14 cellular contexts compared by ENCODE assay signal in genomic region chr12:120862664-120863063, GRCh38. TPM values are rescaled to one million over a fixed set of nuclear protein-coding genes. Genes with fewer than 3 reads are reported as not detected.
DNase-seq lines count a peak whose midpoint lies in the region; ATAC-seq, FAIRE-seq and TF ChIP-seq lines count a peak whose summit lies in the region.
"Had no signal": no experiment of that assay in that cellular context is flagged by ENCODE, and none has a peak within 500 bp of the region (broad histone marks: within the 10 kb centered on the region; RNA-seq: fewer than 3 reads in every experiment).

No MANE protein-coding gene starts in this region.

- no peak overlapping the region for H3K4ac ChIP-seq in H1 (replicated peaks; ENCODE audit: insufficient read length, low read depth, low read length)

- H3K4me3 ChIP-seq in H7 (ENCODE audit: insufficient read depth, low read depth, low read length) (no peak overlapping the region), H1 (ENCODE audit: extremely low read depth in 1 of 4, insufficient read depth in 2 of 4, low read depth in 3 of 4, low read length in 4 of 4) (no peak overlapping the region)
- H3K4me3 ChIP-seq: BLaER1 treated with 17β-estradiol and CSF1 and Interleukin-3, amounts not matched to agents 10 nM and 100 nM; GM23248; HAP-1 had no signal

- in situ Hi-C loops in GM13976 (cut with MboI; ENCODE audit: low sequenced_read_pairs, unreplicated experiment): no loop called here

- H3K9ac ChIP-seq in H1 (replicated peaks in 1 of 4; ENCODE audit: extremely low read depth in 1 of 4, low read depth in 3 of 4, low read length in 3 of 4): no peak overlapping the region
- H3K9ac ChIP-seq: BLaER1 treated with 17β-estradiol and CSF1 and Interleukin-3, amounts not matched to agents 10 nM and 100 nM; GM23248 had no signal

- H3K23me2 ChIP-seq in H1 (ENCODE audit: low read depth, low read length): no peaks in the 10 kb centered on the region

- POLR2A ChIA-PET in H1 (lab: Charles Lee; ENCODE audit: partially characterized antibody): interaction anchor here (1.0 to 1.7 kb wide), 2 partner anchors 10 to 11 kb away, joined by 5 to 6 read pairs; no protein-coding TSS in a partner anchor
- POLR2A ChIA-PET in activated CD8-positive, alpha-beta T cell treated with anti-CD3 and anti-CD28 coated beads, Interleukin-2, amount 10 ng/mL, durations not matched to agents 7 days and 5 days (lab: Charles Lee): no interaction called here

- peaks cover 4% of the 10 kb centered on the region for H3K4me1 Mint-ChIP-seq in activated CD8-positive, alpha-beta T cell treated with anti-CD3 and anti-CD28 coated beads, Interleukin-2, amount 10 ng/mL, durations not matched to agents 7 days and 5 days (ENCODE audit: low read depth)

- H2BK5ac ChIP-seq in H1 (ENCODE audit: low read depth, low read length): no peak overlapping the region

- H3K9me3 ChIP-seq in H1 (ENCODE audit: insufficient read depth in 2 of 2, low read depth in 1 of 2, low read length in 1 of 2): no peaks in the 10 kb centered on the region
- H3K9me3 ChIP-seq: HAP-1 had no signal

- H3K18ac ChIP-seq in H1 (ENCODE audit: extremely low read depth, low read length): no peak overlapping the region; the same call in 1 of the 2 replicates

- no peak overlapping the region for H3K23ac ChIP-seq in H1 (ENCODE audit: insufficient read length)

- H3K4me3 Mint-ChIP-seq in activated CD8-positive, alpha-beta T cell treated with anti-CD3 and anti-CD28 coated beads, Interleukin-2, amount 10 ng/mL, durations not matched to agents 7 days and 5 days: no peak overlapping the region
- H3K4me3 Mint-ChIP-seq: CD4-positive, CD25-positive, alpha-beta regulatory T cell; IgD-negative memory B cell had no signal

- H3K36me3 ChIP-seq in H7 (replicated peaks; ENCODE audit: control insufficient read depth, insufficient read depth, low read length) (no peaks in the 10 kb centered on the region), H1 (ENCODE audit: control insufficient read depth in 2 of 4, insufficient read depth in 4 of 4, low read length in 3 of 4) (peaks cover 0 to 3% (median 0%) of the 10 kb centered on the region in 4 experiments; a peak in 1 of 8 replicates)
- H3K36me3 ChIP-seq: HAP-1 had no signal

- no peaks in the 10 kb centered on the region for H3K27me3 ChIP-seq in H7 (ENCODE audit: control insufficient read depth, insufficient read depth, low read length)
- H3K27me3 ChIP-seq in H1 (replicated peaks in 1 of 4; ENCODE audit: control insufficient read depth in 3 of 4, extremely low read depth in 1 of 4, insufficient read depth in 3 of 4, low read length in 3 of 4): no peaks in the 10 kb centered on the region
- H3K27me3 ChIP-seq: BLaER1 treated with 17β-estradiol and CSF1 and Interleukin-3, amounts not matched to agents 10 nM and 100 nM had no signal

- CTCF ChIA-PET in H1 (lab: Charles Lee; ENCODE audit: partially characterized antibody): interaction anchor here (0.7 to 1.4 kb wide), 4 partner anchors 31 to 213 kb away, joined by 3 to 4 read pairs (median 3); no protein-coding TSS in a partner anchor
- CTCF ChIA-PET in activated CD8-positive, alpha-beta T cell treated with anti-CD3 and anti-CD28 coated beads, Interleukin-2, amount 10 ng/mL, durations not matched to agents 7 days and 5 days (lab: Charles Lee): interaction anchor here (1.2 kb wide), 1 partner anchor 8 kb away, joined by 3 read pairs; no protein-coding TSS in a partner anchor

- TF ChIP-seq RAD21 in H1 (IDR thresholded peaks at IDR 0.05 in 1 of 2, conservative IDR thresholded peaks at IDR 0.05 in 1 of 2; ENCODE audit: low read depth in 2 of 2, low read length in 2 of 2): no peak

- H3K14ac ChIP-seq in H1 (ENCODE audit: insufficient read length): no peak overlapping the region

- H3K79me2 ChIP-seq in H1 (ENCODE audit: control insufficient read depth in 1 of 2, insufficient read depth in 2 of 2, low read length in 2 of 2): peaks cover 0 to 63% of the 10 kb centered on the region in 2 experiments; a peak in 2 of 4 replicates

- H3K36me3 Mint-ChIP-seq in activated CD8-positive, alpha-beta T cell treated with anti-CD3 and anti-CD28 coated beads, Interleukin-2, amount 10 ng/mL, durations not matched to agents 7 days and 5 days (ENCODE audit: low read depth): peaks cover 8% of the 10 kb centered on the region

- peaks cover 6% of the 10 kb centered on the region; the same call in 1 of the 2 replicates for H3K79me1 ChIP-seq in H1 (ENCODE audit: low read depth, low read length)

- no peak for ATAC-seq in activated CD8-positive, alpha-beta T cell treated with anti-CD3 and anti-CD28 coated beads, Interleukin-2, amount 10 ng/mL, durations not matched to agents 7 days and 5 days

- H4K5ac ChIP-seq in H1 (ENCODE audit: insufficient read length, low read depth, low read length): no peak overlapping the region

- H3K4me2 ChIP-seq in H1 (ENCODE audit: insufficient read depth in 1 of 2, low read depth in 2 of 2, low read length in 2 of 2): peak overlapping the region; percentile 16 to 27; a peak in 2 of 4 replicates
- H3K4me2 ChIP-seq: BLaER1 treated with 17β-estradiol and CSF1 and Interleukin-3, amounts not matched to agents 10 nM and 100 nM had no signal

- peaks cover 4% of the 10 kb centered on the region for H3K9me3 Mint-ChIP-seq in activated CD8-positive, alpha-beta T cell treated with anti-CD3 and anti-CD28 coated beads, Interleukin-2, amount 10 ng/mL, durations not matched to agents 7 days and 5 days (ENCODE audit: insufficient read depth)
- H3K9me3 Mint-ChIP-seq: IgD-negative memory B cell had no signal

- TF ChIP-seq CTCF in H1 (IDR thresholded peaks at IDR 0.05; ENCODE audit: control extremely low read depth in 1 of 3, insufficient read depth in 1 of 3, low read depth in 1 of 3, low read length in 3 of 3) (no peak), GM13976 (IDR thresholded peaks at IDR 0.05; ENCODE audit: borderline replicate concordance, control extremely low read depth, extremely low read depth, insufficient read depth, missing control alignments) (no peak)

- no peak for TF ChIP-seq EP300 in H1 (IDR thresholded peaks at IDR 0.05; ENCODE audit: borderline replicate concordance in 1 of 2, low read depth in 2 of 2, low read length in 2 of 2)

- no peak overlapping the region for H4K91ac ChIP-seq in H1 (replicated peaks; ENCODE audit: insufficient read length, low read length)

- no peak overlapping the region for H2BK12ac ChIP-seq in H1 (ENCODE audit: low read depth, low read length)

- no peak overlapping the region for H2BK15ac ChIP-seq in H1 (ENCODE audit: low read length)

- DNase-seq in H7: peak; percentile 43
- DNase-seq in H1 (ENCODE audit: low read depth in 1 of 2, low spot score in 2 of 2): no peak
- DNase-seq in iPS-NIHi11 (ENCODE audit: low spot score): peak; percentile 41
- DNase-seq in GM13976 (ENCODE audit: low spot score): no peak
- no peak for DNase-seq in GDM1 (lab: John Stamatoyannopoulos, UW)
- DNase-seq in NCI-H128 (lab: John Stamatoyannopoulos, UW; ENCODE audit: unreplicated experiment): no peak
- DNase-seq in activated CD8-positive, alpha-beta T cell treated with anti-CD3 and anti-CD28 coated beads, Interleukin-2, amount 10 ng/mL, durations not matched to agents 7 days and 5 days: no peak
- DNase-seq: ACHN; CD4-positive, CD25-positive, alpha-beta regulatory T cell; DMS53; GM23248 had no signal

- no peak for TF ChIP-seq POLR2A in H1 (IDR thresholded peaks at IDR 0.05; ENCODE audit: control extremely low read depth in 1 of 2, low read depth in 2 of 2, low read length in 2 of 2)

- FAIRE-seq in H1 (lab: Jason Lieb, UNC): peak; percentile 57

- H2AFZ ChIP-seq in H1 (ENCODE audit: low read length): no peak overlapping the region
- H2AFZ ChIP-seq: GM23248 had no signal

- no peaks in the 10 kb centered on the region for H3K27me3 Mint-ChIP-seq in activated CD8-positive, alpha-beta T cell treated with anti-CD3 and anti-CD28 coated beads, Interleukin-2, amount 10 ng/mL, durations not matched to agents 7 days and 5 days (ENCODE audit: low read depth)
- H3K27me3 Mint-ChIP-seq: CD4-positive, CD25-positive, alpha-beta regulatory T cell; IgD-negative memory B cell had no signal

- no peak overlapping the region for H3K27ac Mint-ChIP-seq in activated CD8-positive, alpha-beta T cell treated with anti-CD3 and anti-CD28 coated beads, Interleukin-2, amount 10 ng/mL, durations not matched to agents 7 days and 5 days
- H3K27ac Mint-ChIP-seq: CD4-positive, CD25-positive, alpha-beta regulatory T cell; IgD-negative memory B cell had no signal

- no peaks in the 10 kb centered on the region for H4K20me1 ChIP-seq in H1 (replicated peaks in 1 of 2; ENCODE audit: control insufficient read depth in 1 of 2, insufficient read depth in 2 of 2, low read length in 2 of 2)

- no peak overlapping the region; the same call in 1 of the 2 replicates for H4K8ac ChIP-seq in H1 (ENCODE audit: extremely low read depth, insufficient read depth, low read length)

- no peak overlapping the region for H2BK120ac ChIP-seq in H1 (replicated peaks; ENCODE audit: low read depth, low read length)

- no peak overlapping the region for H2AK5ac ChIP-seq in H1 (ENCODE audit: low read depth, low read length)

- H3K4me1 ChIP-seq in H1 (replicated peaks in 1 of 4; ENCODE audit: control insufficient read depth in 3 of 4, insufficient read depth in 4 of 4, low read length in 3 of 4): peaks cover 0 to 5% (median 0%) of the 10 kb centered on the region in 4 experiments; a peak in 2 of 7 replicates
- H3K4me1 ChIP-seq: HAP-1 had no signal

- 45% methylated on average over 1 of the region's 1 CpG; no CpG with 5 or more reads in 1 of the 2 experiments for WGBS in H1 (ENCODE audit: extremely low coverage in 1 of 2, insufficient coverage in 1 of 2, insufficient read length in 1 of 2, insufficient replicate concordance in 2 of 2, low coverage in 1 of 2, low lambda C conversion rate in 2 of 2, missing lambda C conversion rate in 1 of 2), 2 experiments

- no peak overlapping the region for H2BK20ac ChIP-seq in H1 (ENCODE audit: low read length)

- no peak overlapping the region for H3K27ac ChIP-seq in H1 (ENCODE audit: low read depth, low read length)
- H3K27ac ChIP-seq: BLaER1 treated with 17β-estradiol and CSF1 and Interleukin-3, amounts not matched to agents 10 nM and 100 nM; GM23248 had no signal

- no peak overlapping the region for H3K56ac ChIP-seq in H1 (replicated peaks; ENCODE audit: insufficient read length, low read depth, low read length)

RNA-seq across cellular contexts. Expression of gene SPPL3, which starts 41.5 kb away (rescaled TPM):
- 9.0 and 9.5 TPM in 2 replicates for total RNA-seq in H7 (2014; rRNA removed; shearing (Covaris generic))
- total RNA-seq in H1 (2021; fragmentation: NEBNext Ultra II Directional; extraction: Animal tissue kit (Norgen Biotek cat#: 25700)): 43.5 and 48.4 TPM in 2 replicates
- 27.3 and 30.1 TPM in 2 replicates for polyA plus RNA-seq in H1 (2011; rRNA removed)
- 16.2 TPM for polyA plus RNA-seq in H1 (2011; cell fraction: cytosol; rRNA removed)
- polyA plus RNA-seq in H1 (2011; cell fraction: nucleus; rRNA removed): 21.4 TPM
- polyA plus RNA-seq in H1 (2012, experiment 1 of 2): 18.0 to 27.9 TPM (median 20.8 TPM) in 4 replicates
- 19.8 TPM for polyA plus RNA-seq in H1 (2012, experiment 2 of 2)
- 59.0 TPM for polyA plus RNA-seq in H1 (2013, experiment 1 of 2)
- polyA plus RNA-seq in H1 (2013, experiment 2 of 2): 59.1 TPM
- polyA minus RNA-seq in H1 (2011; rRNA and poly(A)+ RNA removed): 26.9 and 33.5 TPM in 2 replicates
- polyA minus RNA-seq in H1 (2011; cell fraction: cytosol; rRNA and poly(A)+ RNA removed): 20.8 TPM
- polyA minus RNA-seq in H1 (2011; cell fraction: nucleus; rRNA and poly(A)+ RNA removed): 23.9 TPM
- 10 to 100 TPM; 23.3 to 27.8 TPM for total RNA-seq in activated CD8-positive, alpha-beta T cell treated with anti-CD3 and anti-CD28 coated beads, Interleukin-2, amount 10 ng/mL, durations not matched to agents 7 days and 5 days

Comparison
In these comparisons a context has a peak if more than half of its experiments do, and no peak if none do; other contexts are left out.
1. DNase-seq: peak in H7 (single experiment) and iPS-NIHi11 (single experiment); none in H1 (0 of 2), GM13976 (single experiment), GDM1 (single experiment), NCI-H128 (single experiment) and activated CD8-positive, alpha-beta T cell treated with anti-CD3 and anti-CD28 coated beads, Interleukin-2, amount 10 ng/mL, durations not matched to agents 7 days and 5 days (single experiment).